Comparison of ENCODE assay signal across 1 cellular context in the genomic region with DNA sequence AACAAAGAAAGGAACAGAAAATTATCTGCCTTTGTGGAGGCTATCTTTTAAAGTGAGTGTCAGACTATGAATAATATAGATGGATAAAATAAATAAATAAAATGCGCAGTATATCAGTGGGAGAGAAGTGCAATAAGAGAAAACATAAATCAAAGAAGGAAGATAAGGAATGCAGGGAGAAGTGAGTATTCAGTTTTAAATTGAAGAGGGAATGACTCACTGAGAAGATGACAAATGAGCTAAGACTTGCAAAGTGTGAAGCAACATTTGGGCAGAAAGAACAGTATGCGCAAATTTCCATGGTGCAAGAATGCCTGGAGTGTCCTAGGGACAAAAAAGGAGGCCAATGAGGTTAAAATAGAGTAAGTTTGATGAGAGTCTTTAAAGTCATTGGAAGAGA.
TF ChIP-seq lines count a peak whose summit lies in the region.

No MANE protein-coding gene starts in this region.

TF ChIP-seq in SK-N-SH, 30 proteins besides CTCF, POLR2A, EP300 and RAD21 (continued from another document):
- TF ChIP-seq, protein P1, sequence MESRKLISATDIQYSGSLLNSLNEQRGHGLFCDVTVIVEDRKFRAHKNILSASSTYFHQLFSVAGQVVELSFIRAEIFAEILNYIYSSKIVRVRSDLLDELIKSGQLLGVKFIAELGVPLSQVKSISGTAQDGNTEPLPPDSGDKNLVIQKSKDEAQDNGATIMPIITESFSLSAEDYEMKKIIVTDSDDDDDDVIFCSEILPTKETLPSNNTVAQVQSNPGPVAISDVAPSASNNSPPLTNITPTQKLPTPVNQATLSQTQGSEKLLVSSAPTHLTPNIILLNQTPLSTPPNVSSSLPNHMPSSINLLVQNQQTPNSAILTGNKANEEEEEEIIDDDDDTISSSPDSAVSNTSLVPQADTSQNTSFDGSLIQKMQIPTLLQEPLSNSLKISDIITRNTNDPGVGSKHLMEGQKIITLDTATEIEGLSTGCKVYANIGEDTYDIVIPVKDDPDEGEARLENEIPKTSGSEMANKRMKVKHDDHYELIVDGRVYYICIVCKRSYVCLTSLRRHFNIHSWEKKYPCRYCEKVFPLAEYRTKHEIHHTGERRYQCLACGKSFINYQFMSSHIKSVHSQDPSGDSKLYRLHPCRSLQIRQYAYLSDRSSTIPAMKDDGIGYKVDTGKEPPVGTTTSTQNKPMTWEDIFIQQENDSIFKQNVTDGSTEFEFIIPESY (IDR thresholded peaks at IDR 0.05; ENCODE audit: borderline replicate concordance, low read depth): no peak
- TF ChIP-seq RFX5 (IDR thresholded peaks at IDR 0.05; ENCODE audit: low read length): no peak
- TF ChIP-seq GATA2 (CRISPR knock-in tag; IDR thresholded peaks at IDR 0.05): no peak
- no peak for TF ChIP-seq SIN3A (IDR thresholded peaks at IDR 0.05; ENCODE audit: borderline replicate concordance, low read depth, low read length)
- TF ChIP-seq TEAD4 (IDR thresholded peaks at IDR 0.05; ENCODE audit: borderline replicate concordance, insufficient read depth): no peak
- no peak for TF ChIP-seq MXI1 (IDR thresholded peaks at IDR 0.05; ENCODE audit: low read depth, low read length)
- TF ChIP-seq, protein P2, sequence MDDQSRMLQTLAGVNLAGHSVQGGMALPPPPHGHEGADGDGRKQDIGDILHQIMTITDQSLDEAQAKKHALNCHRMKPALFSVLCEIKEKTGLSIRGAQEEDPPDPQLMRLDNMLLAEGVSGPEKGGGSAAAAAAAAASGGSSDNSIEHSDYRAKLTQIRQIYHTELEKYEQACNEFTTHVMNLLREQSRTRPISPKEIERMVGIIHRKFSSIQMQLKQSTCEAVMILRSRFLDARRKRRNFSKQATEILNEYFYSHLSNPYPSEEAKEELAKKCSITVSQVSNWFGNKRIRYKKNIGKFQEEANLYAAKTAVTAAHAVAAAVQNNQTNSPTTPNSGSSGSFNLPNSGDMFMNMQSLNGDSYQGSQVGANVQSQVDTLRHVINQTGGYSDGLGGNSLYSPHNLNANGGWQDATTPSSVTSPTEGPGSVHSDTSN (IDR thresholded peaks at IDR 0.05): peak; percentile 70
- peak; percentile 33; the same call in 1 of the 2 replicates for TF ChIP-seq FOSL2 (IDR thresholded peaks at IDR 0.05; ENCODE audit: borderline replicate concordance, low read depth)
- peak; percentile 22 for TF ChIP-seq TCF12 (IDR thresholded peaks at IDR 0.05)
